Comparison of ENCODE assay signal across 8 cellular contexts in genomic region chr9:123267481-123268239, GRCh38. TPM values are rescaled to one million over a fixed set of nuclear protein-coding genes. Genes with fewer than 3 reads are reported as not detected.
DNase-seq lines count a peak whose midpoint lies in the region; ATAC-seq and TF ChIP-seq lines count a peak whose summit lies in the region.

No MANE protein-coding gene starts in this region.

- peak overlapping the region; percentile 34; the same call in 1 of the 2 replicates for H2AFZ ChIP-seq in KMS-11 (ENCODE audit: low read depth)

- no peaks in the 10 kb centered on the region for H3K9me3 Mint-ChIP-seq in activated naive CD8-positive, alpha-beta T cell treated with anti-CD3 and anti-CD28 coated beads for 36 hours

- no peaks in the 10 kb centered on the region for H4K20me1 ChIP-seq in KMS-11 (ENCODE audit: insufficient read depth)

- H3K4me1 Mint-ChIP-seq in activated naive CD8-positive, alpha-beta T cell treated with anti-CD3 and anti-CD28 coated beads for 36 hours, result peaks cover 42% of the 10 kb centered on the region

- peak overlapping the region; percentile 53 for H3K4me2 ChIP-seq in KMS-11

- peaks cover 3% of the 10 kb centered on the region for H3K36me3 Mint-ChIP-seq in activated naive CD8-positive, alpha-beta T cell treated with anti-CD3 and anti-CD28 coated beads for 36 hours

- peak overlapping the region; percentile 10 for H3K27ac Mint-ChIP-seq in activated naive CD8-positive, alpha-beta T cell treated with anti-CD3 and anti-CD28 coated beads for 36 hours

- DNase-seq in DMS53 (lab: John Stamatoyannopoulos, UW) (peak; percentile 39), DMS53 treated with DMSO at 0.1 percent for 48 hours (lab: John Stamatoyannopoulos, UW; ENCODE audit: unreplicated experiment) (no peak), iPS-NIHi11 (ENCODE audit: low spot score) (peak; percentile 38), foreskin keratinocyte (no peak), AML-193 (lab: John Stamatoyannopoulos, UW) (no peak)
- DNase-seq in activated naive CD8-positive, alpha-beta T cell treated with anti-CD3 and anti-CD28 coated beads for 36 hours, result no peak
- DNase-seq in stimulated activated CD8-positive, alpha-beta memory T cell treated with anti-CD3 and anti-CD28 coated beads, Interleukin-4, amount 100 ng/mL, for 48 hours, result peak; percentile 30

- H3K36me3 ChIP-seq in KMS-11 (ENCODE audit: insufficient read depth), result no peaks in the 10 kb centered on the region

- TF ChIP-seq CTCF in KMS-11 (conservative IDR thresholded peaks at IDR 0.05; ENCODE audit: low read depth, low read length) (no peak), foreskin keratinocyte (conservative IDR thresholded peaks at IDR 0.05) (no peak)

- H3K4me3 ChIP-seq in KMS-11 (IDR thresholded peaks at IDR 0.05; ENCODE audit: insufficient read depth, low read depth, low read length), result no peak overlapping the region

- peaks cover 33% of the 10 kb centered on the region; the same call in 1 of the 2 replicates for H3K79me2 ChIP-seq in KMS-11 (ENCODE audit: insufficient read depth, low read depth)

- H3K27me3 ChIP-seq in KMS-11 (ENCODE audit: insufficient read depth, low read depth) (no peaks in the 10 kb centered on the region), foreskin keratinocyte (no peaks in the 10 kb centered on the region)

- H3K27ac ChIP-seq in KMS-11 (no peak overlapping the region), foreskin keratinocyte (no peak overlapping the region)

- H3K27me3 Mint-ChIP-seq in activated naive CD8-positive, alpha-beta T cell treated with anti-CD3 and anti-CD28 coated beads for 36 hours, result no peaks in the 10 kb centered on the region

- H3K4me1 ChIP-seq in KMS-11 (ENCODE audit: low read depth, poor library complexity, severe bottlenecking) (peaks cover 46% of the 10 kb centered on the region), foreskin keratinocyte (no peaks in the 10 kb centered on the region)

- ATAC-seq in foreskin keratinocyte, result no peak

- peak overlapping the region; percentile 49; the same call in 1 of the 2 replicates for H3K9ac ChIP-seq in KMS-11

- H3K4me3 Mint-ChIP-seq in activated naive CD8-positive, alpha-beta T cell treated with anti-CD3 and anti-CD28 coated beads for 36 hours, result peak overlapping the region; percentile 86

RNA-seq across cellular contexts. Expression of gene STRBP, which starts 0.7 kb away (rescaled TPM):
- 10 to 100 TPM; 43.5 to 46.2 TPM for total RNA-seq in activated naive CD8-positive, alpha-beta T cell treated with anti-CD3 and anti-CD28 coated beads for 36 hours
- 14.4 and 14.6 TPM in 2 replicates for total RNA-seq in foreskin keratinocyte
- polyA plus RNA-seq in foreskin keratinocyte, result 6.2 and 6.8 TPM in 2 replicates

Comparison
In these comparisons a context has a peak if more than half of its experiments do, and no peak if none do; other contexts are left out.
1. DNase-seq: peak in DMS53 (single experiment), iPS-NIHi11 (single experiment) and stimulated activated CD8-positive, alpha-beta memory T cell treated with anti-CD3 and anti-CD28 coated beads, Interleukin-4, amount 100 ng/mL, for 48 hours (single experiment); none in DMS53 treated with DMSO at 0.1 percent for 48 hours (single experiment), activated naive CD8-positive, alpha-beta T cell treated with anti-CD3 and anti-CD28 coated beads for 36 hours (single experiment), foreskin keratinocyte (0 of 2) and AML-193 (0 of 2).